In the genomic region with DNA sequence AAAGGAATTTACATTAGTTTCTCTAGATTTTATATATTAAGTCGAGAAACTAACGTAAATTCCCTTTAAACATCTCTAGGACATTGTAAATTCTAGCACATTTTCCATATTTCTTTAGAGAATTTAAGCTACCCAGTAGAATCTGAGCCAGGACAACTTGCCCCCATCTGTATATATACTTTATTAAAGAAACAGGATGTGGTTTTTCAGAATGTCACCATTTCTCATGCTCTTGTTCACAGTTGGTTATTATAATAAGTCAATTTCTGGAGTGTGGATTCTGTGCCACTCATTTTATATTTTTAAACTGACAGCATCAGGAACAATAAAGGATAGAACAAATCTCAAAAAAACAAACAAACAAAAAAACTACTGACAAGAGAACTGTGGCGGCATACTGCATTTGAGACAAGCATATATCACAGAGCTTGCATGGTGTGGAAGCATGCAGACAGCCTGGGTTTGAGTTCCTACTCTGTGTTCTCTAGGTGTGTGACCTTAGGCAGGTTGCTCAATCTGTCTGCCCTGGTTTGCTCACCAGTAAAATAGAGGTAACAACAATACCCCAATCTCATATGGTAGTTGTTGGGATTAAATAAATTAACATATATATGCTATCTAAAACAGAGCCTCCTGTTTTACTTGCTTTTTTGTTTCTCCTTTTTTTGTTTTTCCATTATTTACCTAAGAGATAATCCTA, we compare ENCODE assay signal across 12 cellular contexts.
DNase-seq lines count a peak whose midpoint lies in the region; ATAC-seq, FAIRE-seq and TF ChIP-seq lines count a peak whose summit lies in the region.
"Had no signal": no experiment of that assay in that cellular context is flagged by ENCODE, and none has a peak within 500 bp of the region (broad histone marks: within the 10 kb centered on the region; RNA-seq: fewer than 3 reads in every experiment).

No MANE protein-coding gene starts in this region.

- DNase-seq in DND-41 (peak; percentile 12), cerebellar nuclear complex (lab: John Stamatoyannopoulos, UW) (no peak), NCI-H2196 treated with DMSO at 0.1 percent for 48 hours (lab: John Stamatoyannopoulos, UW; ENCODE audit: unreplicated experiment) (no peak), H54 (ENCODE audit: insufficient read length, low spot score) (no peak)
- DNase-seq: activated effector memory CD4-positive, alpha-beta T cell treated with Interleukin-2 at 50 U/mL for 16 hours; COR-L47; left colon had no signal

- peaks cover 25% of the 10 kb centered on the region for H3K4me1 ChIP-seq in DND-41 (ENCODE audit: insufficient read depth, low read length)
- H3K4me1 ChIP-seq in Loucy (ENCODE audit: insufficient read depth, low read length, poor library complexity, severe bottlenecking): peaks cover 14% of the 10 kb centered on the region
- H3K4me1 ChIP-seq in iPS-15b (ENCODE audit: control insufficient read depth, insufficient read depth, low read length): peaks cover 32% of the 10 kb centered on the region

- H3K36me3 ChIP-seq in DND-41 (ENCODE audit: insufficient read depth, low read length) (peaks cover 97% of the 10 kb centered on the region), Loucy (ENCODE audit: insufficient read depth, low read length) (peaks cover 88% of the 10 kb centered on the region), iPS-15b (ENCODE audit: control insufficient read depth, insufficient read depth, low read length) (peaks cover 3% of the 10 kb centered on the region)

- no peak for TF ChIP-seq CTCF in DND-41 (IDR thresholded peaks at IDR 0.05; ENCODE audit: borderline replicate concordance, extremely low read depth, low read length, poor library complexity, severe bottlenecking)
- no peak for TF ChIP-seq CTCF in Loucy (conservative IDR thresholded peaks at IDR 0.05; ENCODE audit: low read length)

- no peak for TF ChIP-seq POLR2A in H54 (IDR thresholded peaks at IDR 0.05; ENCODE audit: low read depth, low read length)

- H3K27me3 ChIP-seq in DND-41 (ENCODE audit: insufficient read depth, low read length, poor library complexity) (no peaks in the 10 kb centered on the region), Loucy (ENCODE audit: insufficient read depth, low read length, poor library complexity, severe bottlenecking) (no peaks in the 10 kb centered on the region), iPS-15b (ENCODE audit: control insufficient read depth, insufficient read depth, low read length) (no peaks in the 10 kb centered on the region)

- H3K79me2 ChIP-seq in DND-41 (ENCODE audit: insufficient read depth, low read length): no peaks in the 10 kb centered on the region
- H3K79me2 ChIP-seq in Loucy (ENCODE audit: insufficient read depth, low read length): no peaks in the 10 kb centered on the region

- peaks cover 5% of the 10 kb centered on the region; the same call in 1 of the 2 replicates for H4K20me1 ChIP-seq in DND-41 (ENCODE audit: insufficient read depth, low read length)
- H4K20me1 ChIP-seq in Loucy (ENCODE audit: insufficient read depth, low read length, poor library complexity, severe bottlenecking): peaks cover 4% of the 10 kb centered on the region

- peak overlapping the region; percentile 82 for H3K27ac ChIP-seq in DND-41 (ENCODE audit: low read length)
- H3K27ac ChIP-seq: RWPE1 had no signal

- no peaks in the 10 kb centered on the region for H3K9me2 ChIP-seq in Loucy (replicated peaks; ENCODE audit: low read depth, low read length)

- H3K4me3 ChIP-seq in DND-41 (ENCODE audit: low read depth in 1 of 2, low read length in 2 of 2) (no peak overlapping the region), Loucy (ENCODE audit: low read length, poor library complexity, severe bottlenecking) (peak overlapping the region; percentile 6), iPS-15b (ENCODE audit: low read depth, low read length) (no peak overlapping the region)

- H3K4me2 ChIP-seq in DND-41 (ENCODE audit: insufficient read depth, low read length) (no peak overlapping the region), Loucy (ENCODE audit: low read depth, low read length, poor library complexity, severe bottlenecking) (peak overlapping the region; percentile 41)

- no peaks in the 10 kb centered on the region for H3F3A ChIP-seq in Loucy (ENCODE audit: low read depth)

- no peak for FAIRE-seq in H54 (lab: Jason Lieb, UNC)

- H3K9me3 ChIP-seq in DND-41 (ENCODE audit: insufficient read depth, low read length, severe bottlenecking) (no peaks in the 10 kb centered on the region), Loucy (ENCODE audit: insufficient read depth, low read depth, low read length) (no peaks in the 10 kb centered on the region), iPS-15b (ENCODE audit: control insufficient read depth, insufficient read depth, low read length) (no peaks in the 10 kb centered on the region)

- ATAC-seq in DND-41 (ENCODE audit: insufficient read depth, low read depth) (peak; percentile 89), GM19351 (IDR thresholded peaks at IDR 0.05; ENCODE audit: unreplicated experiment) (peak; percentile 68), GM19455 (IDR thresholded peaks at IDR 0.05; ENCODE audit: unreplicated experiment) (no peak)
- ATAC-seq: left colon had no signal

- no peak overlapping the region for H3K9ac ChIP-seq in DND-41 (ENCODE audit: low read depth, low read length)
- no peak overlapping the region for H3K9ac ChIP-seq in Loucy (ENCODE audit: low read depth, low read length, poor library complexity, severe bottlenecking)
- H3K9ac ChIP-seq in iPS-15b (ENCODE audit: low read depth, low read length): peak overlapping the region; percentile 55

- H2AFZ ChIP-seq in DND-41 (ENCODE audit: low read depth, low read length) (no peak overlapping the region), Loucy (ENCODE audit: low read length) (no peak overlapping the region)
